In the genomic region with DNA sequence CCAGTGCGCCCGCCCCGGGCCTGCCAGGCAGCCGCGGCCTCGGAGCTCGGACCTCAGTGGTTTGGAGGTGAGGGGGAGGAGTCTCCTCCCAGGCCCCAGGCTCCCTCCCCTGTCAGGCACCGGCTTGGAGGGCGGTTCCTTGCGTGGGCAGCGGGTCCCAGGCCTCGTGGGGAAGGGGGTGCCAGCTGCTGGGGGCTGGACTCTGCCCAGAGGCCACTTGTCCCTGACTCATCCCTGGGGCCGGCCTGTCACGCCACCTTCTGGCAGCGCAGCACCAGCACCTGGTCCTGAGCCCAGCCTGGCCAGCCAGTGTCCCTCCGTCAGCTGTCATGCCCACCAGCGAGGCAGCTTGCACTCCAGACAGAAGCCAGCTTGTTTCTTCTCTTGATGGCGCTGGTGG, we compare ENCODE assay signal across 7 cellular contexts.
DNase-seq lines count a peak whose midpoint lies in the region; ATAC-seq, FAIRE-seq and TF ChIP-seq lines count a peak whose summit lies in the region.
"Not testable (repeated sequence)": the region's sequence is repeated elsewhere in the genome, so short reads cannot be mapped to it uniquely, and the experiment has no call there.

No MANE protein-coding gene starts in this region.

- not testable (repeated sequence) for H3K36me3 ChIP-seq in GM23338 (ENCODE audit: insufficient read depth); RWPE2 (ENCODE audit: low read depth); kidney (ENCODE audit: control insufficient read depth in 1 of 2, insufficient read depth in 2 of 2, low read length in 2 of 2); pancreas; gastrocnemius medialis

- H4K20me1 ChIP-seq in GM23338 (replicated peaks; ENCODE audit: insufficient read depth): not testable (repeated sequence)

- H3K36me3 Mint-ChIP-seq in GM23338 (ENCODE audit: low read depth): not testable (repeated sequence)

- H3K4me3 Mint-ChIP-seq in GM23338: not testable (repeated sequence)

- WGBS in pancreas, 2 donors: 97% methylated on average over 5 of the region's 18 CpGs; no CpG with 5 or more reads in 1 of the 2 donors

- H3K4me3 ChIP-seq in GM23338; RWPE2 (ENCODE audit: severe bottlenecking); kidney (ENCODE audit: low read length in 2 of 2); pancreas; gastrocnemius medialis: not testable (repeated sequence)

- TF ChIP-seq POLR2A in gastrocnemius medialis (IDR thresholded peaks at IDR 0.05): not testable (repeated sequence)

- ATAC-seq in GM23338: peak; percentile 20; the same call in 1 of the 3 replicates
- not testable (repeated sequence) for ATAC-seq in RWPE2 (ENCODE audit: low read depth)
- peak; percentile 6 for ATAC-seq in esophagus mucosa
- peak in 2 of 4 donors; percentile 3 to 16 for ATAC-seq in pancreas
- peak; percentile 76 to 83 for ATAC-seq in gastrocnemius medialis

- not testable (repeated sequence) for H3K9me3 ChIP-seq in RWPE2 (ENCODE audit: severe bottlenecking); kidney (ENCODE audit: control insufficient read depth in 1 of 2, low read length in 2 of 2); pancreas; gastrocnemius medialis

- not testable (repeated sequence) for DNase-seq in GM23338 (ENCODE audit: low spot score)
- DNase-seq in RWPE2 (ENCODE audit: low spot score) (peak; percentile 9), kidney (peak; percentile 23), mesenteric fat pad (ENCODE audit: low spot score) (peak; percentile 62), pancreas (peak in 4 of 6 donors; percentile 27 to 64 (median 45)), gastrocnemius medialis (peak; percentile 9 to 76)

- TF ChIP-seq CTCF in GM23338 (conservative IDR thresholded peaks at IDR 0.05; ENCODE audit: low read depth in 2 of 2); RWPE2 (IDR thresholded peaks at IDR 0.05; ENCODE audit: poor library complexity, severe bottlenecking); kidney (IDR thresholded peaks at IDR 0.05; ENCODE audit: borderline replicate concordance, extremely low read depth, insufficient read depth); pancreas (IDR thresholded peaks at IDR 0.05); gastrocnemius medialis (IDR thresholded peaks at IDR 0.05 in 4 of 5, conservative IDR thresholded peaks at IDR 0.05 in 1 of 5): not testable (repeated sequence)

- not testable (repeated sequence) for H2AFZ ChIP-seq in GM23338

- intact Hi-C loops in kidney (cut with DNase I); pancreas (cut with DNase I); gastrocnemius medialis (cut with DNase I; ENCODE audit: low total_unique reads): not testable (repeated sequence)

- not testable (repeated sequence) for H3K79me2 ChIP-seq in GM23338 (replicated peaks; ENCODE audit: insufficient read depth)

- H3K27me3 Mint-ChIP-seq in GM23338 (ENCODE audit: insufficient read depth, low read depth, poor library complexity): not testable (repeated sequence)

- H3K4me2 ChIP-seq in GM23338: not testable (repeated sequence)

- in situ Hi-C loops in gastrocnemius medialis (cut with MboI; ENCODE audit: low sequenced_read_pairs in 4 of 4): not testable (repeated sequence)

- H3K4me1 Mint-ChIP-seq in GM23338: not testable (repeated sequence)

- not testable (repeated sequence) for H3K27me3 ChIP-seq in GM23338 (ENCODE audit: insufficient read depth); RWPE2 (ENCODE audit: insufficient read depth, poor library complexity, severe bottlenecking); pancreas; gastrocnemius medialis

- not testable (repeated sequence) for H3K27ac ChIP-seq in GM23338 (ENCODE audit: low read depth); RWPE2 (ENCODE audit: poor library complexity, severe bottlenecking); kidney (ENCODE audit: low read depth in 2 of 2, low read length in 2 of 2); pancreas; gastrocnemius medialis

- FAIRE-seq in kidney (lab: Jason Lieb, UNC); pancreas (lab: Jason Lieb, UNC): not testable (repeated sequence)

- H3F3A ChIP-seq in GM23338 (replicated peaks; ENCODE audit: low read depth): not testable (repeated sequence)

- not testable (repeated sequence) for H3K9ac ChIP-seq in kidney (ENCODE audit: low read length in 2 of 2)

- not testable (repeated sequence) for H3K27ac Mint-ChIP-seq in GM23338

- not testable (repeated sequence) for H3K4me1 ChIP-seq in GM23338 (ENCODE audit: insufficient read depth); RWPE2 (ENCODE audit: insufficient read depth, poor library complexity, severe bottlenecking); kidney (ENCODE audit: control insufficient read depth in 1 of 2, insufficient read depth in 1 of 2, low read depth in 1 of 2, low read length in 2 of 2); pancreas; gastrocnemius medialis

- H3K9me2 ChIP-seq in GM23338 (ENCODE audit: insufficient read depth): not testable (repeated sequence)

- H3K9me3 Mint-ChIP-seq in GM23338: not testable (repeated sequence)
